In the genomic region with DNA sequence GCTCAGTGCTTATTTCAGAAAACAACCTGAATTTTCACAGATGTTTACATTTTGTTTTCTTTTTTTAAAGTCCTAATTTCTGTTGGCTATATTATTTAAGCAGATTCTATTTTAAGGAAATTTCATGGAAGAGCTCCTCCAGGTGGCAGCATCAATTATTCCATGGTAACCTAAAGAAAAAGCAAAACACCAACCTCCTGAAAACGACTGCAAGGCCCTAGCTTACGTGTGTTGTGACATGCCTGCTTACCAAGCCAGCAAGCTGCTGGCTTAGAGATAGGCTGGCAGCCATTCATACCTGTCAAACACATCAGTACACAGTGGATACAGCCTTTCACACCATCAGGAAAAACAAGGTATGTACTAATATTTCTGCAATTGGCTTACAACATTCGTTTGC, we compare ENCODE assay signal across 9 cellular contexts.
A peak's percentile ranks its signal among the peaks of the same experiment; 100 is the strongest.
DNase-seq lines count a peak whose midpoint lies in the region; ATAC-seq and TF ChIP-seq lines count a peak whose summit lies in the region.
"Had no signal": no experiment of that assay in that cellular context is flagged by ENCODE, and none has a peak within 500 bp of the region (broad histone marks: within the 10 kb centered on the region; RNA-seq: fewer than 3 reads in every experiment).

No MANE protein-coding gene starts in this region.

- H3K9me3 ChIP-seq in gastroesophageal sphincter: no peaks in the 10 kb centered on the region
- H3K9me3 ChIP-seq: BLaER1 had no signal

- no peaks in the 10 kb centered on the region for H3K27me3 ChIP-seq in gastroesophageal sphincter
- H3K27me3 ChIP-seq: BLaER1 had no signal

- peak overlapping the region in 1 of 4 donors; percentile 8 for H3K27ac ChIP-seq in gastroesophageal sphincter
- H3K27ac ChIP-seq: BLaER1 had no signal

- peaks cover 0 to 15% (median 3%) of the 10 kb centered on the region in 3 donors for H3K4me1 ChIP-seq in gastroesophageal sphincter

- DNase-seq in NCI-H1417 (lab: John Stamatoyannopoulos, UW) (peak in 2 of 3 experiments; percentile 8 to 20), NCI-H1417 treated with DMSO at 0.1 percent for 48 hours (lab: John Stamatoyannopoulos, UW) (no peak), SHP77 treated with DMSO at 0.1 percent for 48 hours (lab: John Stamatoyannopoulos, UW) (peak; percentile 15), skeletal muscle cell (ENCODE audit: low read depth) (peak; percentile 35), epidermal melanocyte (ENCODE audit: insufficient read length, low spot score) (no peak)

- 0 to 21% methylated on average over 3 of the region's 3 CpGs for WGBS in gastroesophageal sphincter (ENCODE audit: low coverage in 1 of 2), 2 donors

- TF ChIP-seq POLR2A in gastroesophageal sphincter (IDR thresholded peaks at IDR 0.05): no peak

- TF ChIP-seq EP300 in gastroesophageal sphincter (IDR thresholded peaks at IDR 0.05): no peak

- peak; percentile 28 for ATAC-seq in gastroesophageal sphincter
- ATAC-seq in HG03521 (IDR thresholded peaks at IDR 0.05; ENCODE audit: unreplicated experiment): no peak
- no peak for ATAC-seq in HG02798 (IDR thresholded peaks at IDR 0.05; ENCODE audit: poor library complexity, unreplicated experiment)

- TF ChIP-seq CTCF in gastroesophageal sphincter (IDR thresholded peaks at IDR 0.05): peak; percentile 3 to 46 (median 28)

- H3K4me3 ChIP-seq in gastroesophageal sphincter: no peak overlapping the region
- H3K4me3 ChIP-seq in skeletal muscle cell (ENCODE audit: low read depth, low read length): no peak overlapping the region
- H3K4me3 ChIP-seq: BLaER1 had no signal

- peaks cover 0 to 52% of the 10 kb centered on the region in 2 donors for H3K36me3 ChIP-seq in gastroesophageal sphincter

Comparison
In these comparisons a context has a peak if more than half of its experiments do, and no peak if none do; other contexts are left out.
1. DNase-seq: peak in NCI-H1417 (2 of 3), SHP77 treated with DMSO at 0.1 percent for 48 hours (single experiment) and skeletal muscle cell (single experiment); none in NCI-H1417 treated with DMSO at 0.1 percent for 48 hours (single experiment) and epidermal melanocyte (single experiment).